Comparison of ENCODE assay signal across 24 cellular contexts in the genomic region with DNA sequence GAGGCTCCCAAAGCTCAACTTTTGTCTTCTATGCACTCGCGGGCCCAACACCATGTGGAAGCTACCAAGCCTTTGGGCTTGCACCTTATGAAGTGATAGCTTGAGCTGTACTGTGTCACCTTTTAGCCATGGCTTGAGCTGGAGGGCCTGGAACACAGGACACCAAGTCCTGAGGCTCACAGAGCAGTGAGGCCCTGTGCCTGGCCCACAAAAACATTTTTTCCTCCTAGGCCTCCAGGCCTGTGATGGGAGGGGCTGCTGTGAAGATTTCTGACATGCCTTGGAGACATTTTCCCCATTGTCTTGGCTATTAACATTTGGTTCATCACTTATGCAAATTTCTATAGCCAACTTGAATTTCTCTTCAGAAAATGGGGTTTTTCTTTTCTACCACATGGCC.
DNase-seq lines count a peak whose midpoint lies in the region; ATAC-seq lines count a peak whose summit lies in the region.
"Had no signal": no experiment of that assay in that cellular context is flagged by ENCODE, and none has a peak within 500 bp of the region (broad histone marks: within the 10 kb centered on the region; RNA-seq: fewer than 3 reads in every experiment).

No MANE protein-coding gene starts in this region.

- H3K23ac ChIP-seq in mesendoderm (ENCODE audit: low read length) = no peak overlapping the region

- ATAC-seq in naive thymus-derived CD4-positive, alpha-beta T cell = no peak
- ATAC-seq in GM19023 (IDR thresholded peaks at IDR 0.05; ENCODE audit: unreplicated experiment) = no peak
- ATAC-seq: GM12878 had no signal

- no peak overlapping the region for H3K9ac ChIP-seq in mesendoderm (ENCODE audit: low read length)
- H3K9ac ChIP-seq: BLaER1 had no signal

- H3K9me3 Mint-ChIP-seq in naive thymus-derived CD4-positive, alpha-beta T cell = peaks cover 0 to 33% (median 12%) of the 10 kb centered on the region in 11 donors

- no peaks in the 10 kb centered on the region for H3K36me3 Mint-ChIP-seq in naive thymus-derived CD4-positive, alpha-beta T cell
- H3K36me3 Mint-ChIP-seq: CD14-positive monocyte; CD4-positive, alpha-beta memory T cell; CD4-positive, CD25-positive, alpha-beta regulatory T cell; CD8-positive, alpha-beta memory T cell had no signal

- POLR2A ChIA-PET in naive thymus-derived CD4-positive, alpha-beta T cell (lab: Charles Lee) = no interaction called here

- H2BK120ac ChIP-seq in mesendoderm (ENCODE audit: low read depth, low read length) = no peak overlapping the region

- intact Hi-C loops in naive thymus-derived CD4-positive, alpha-beta T cell (cut with micrococcal nuclease) = no loop called here

- H3K4ac ChIP-seq in mesendoderm (ENCODE audit: low read depth, low read length) = no peak overlapping the region

- WGBS in mesendoderm (ENCODE audit: extremely low coverage, insufficient coverage, low lambda C conversion rate) = no CpG with 5 or more reads among the region's 2 CpGs

- CTCF ChIA-PET in naive thymus-derived CD4-positive, alpha-beta T cell (lab: Charles Lee) = no interaction called here

- no peak overlapping the region for H3K4me3 ChIP-seq in mesendoderm (ENCODE audit: low read length)
- H3K4me3 ChIP-seq in naive thymus-derived CD4-positive, alpha-beta T cell (ENCODE audit: low read length) = no peak overlapping the region
- H3K4me3 ChIP-seq: BLaER1, GM12878 had no signal

- H3K4me3 Mint-ChIP-seq in naive thymus-derived CD4-positive, alpha-beta T cell = no peak overlapping the region
- H3K4me3 Mint-ChIP-seq: CD14-positive monocyte; CD4-positive, alpha-beta memory T cell; CD4-positive, CD25-positive, alpha-beta regulatory T cell; CD8-positive, alpha-beta memory T cell had no signal

- no peaks in the 10 kb centered on the region for H3K27me3 Mint-ChIP-seq in naive thymus-derived CD4-positive, alpha-beta T cell
- H3K27me3 Mint-ChIP-seq: CD4-positive, alpha-beta memory T cell; CD4-positive, CD25-positive, alpha-beta regulatory T cell; CD8-positive, alpha-beta memory T cell had no signal

- peak; percentile 28 for DNase-seq in activated CD4-positive, CD25-positive, alpha-beta regulatory T cell treated with anti-CD3 and anti-CD28 coated beads, Interleukin-2, amount 50 U/mL, for 72 hours
- no peak for DNase-seq in activated CD4-positive, CD25-positive, alpha-beta regulatory T cell (lab: John Stamatoyannopoulos, UW)
- DNase-seq in OCI-M1 (lab: John Stamatoyannopoulos, UW) (peak; percentile 25), mesendoderm (peak; percentile 9)
- no peak for DNase-seq in naive thymus-derived CD4-positive, alpha-beta T cell
- DNase-seq: ACHN; BE2C; C1 segment of cervical spinal cord; CD4-positive, alpha-beta memory T cell; CD4-positive, CD25-positive, alpha-beta regulatory T cell; CD8-positive, alpha-beta memory T cell; COR-L47; DMS 273 treated with DMSO at 0.1 percent for 48 hours; DMS153; DMS53; DMS79; DND-41; EL; GDM1 had no signal

- no peaks in the 10 kb centered on the region for H3K4me1 ChIP-seq in mesendoderm (ENCODE audit: control insufficient read depth, low read depth, low read length)
- H3K4me1 ChIP-seq in naive thymus-derived CD4-positive, alpha-beta T cell (ENCODE audit: control insufficient read depth in 2 of 2, insufficient read depth in 2 of 2, low read length in 2 of 2) = no peaks in the 10 kb centered on the region
- H3K4me1 ChIP-seq: BLaER1 had no signal

- H3K4me1 Mint-ChIP-seq in naive thymus-derived CD4-positive, alpha-beta T cell = no peaks in the 10 kb centered on the region
- H3K4me1 Mint-ChIP-seq: CD14-positive monocyte; CD4-positive, alpha-beta memory T cell; CD4-positive, CD25-positive, alpha-beta regulatory T cell; CD8-positive, alpha-beta memory T cell had no signal

- no peak overlapping the region for H3K27ac ChIP-seq in mesendoderm (ENCODE audit: low read depth, low read length)
- H3K27ac ChIP-seq in naive thymus-derived CD4-positive, alpha-beta T cell (ENCODE audit: low read depth, low read length) = no peak overlapping the region
- H3K27ac ChIP-seq: 22Rv1, BLaER1 had no signal

- H4K8ac ChIP-seq in mesendoderm (ENCODE audit: low read depth, low read length) = no peak overlapping the region

- peaks cover 0 to 12% (median 0%) of the 10 kb centered on the region in 3 experiments for H3K9me3 ChIP-seq in naive thymus-derived CD4-positive, alpha-beta T cell (ENCODE audit: control insufficient read depth in 2 of 3, low read length in 3 of 3)
- H3K9me3 ChIP-seq: BE2C had no signal

- no peak overlapping the region for H3K27ac Mint-ChIP-seq in naive thymus-derived CD4-positive, alpha-beta T cell
- H3K27ac Mint-ChIP-seq: CD14-positive monocyte; CD4-positive, alpha-beta memory T cell; CD4-positive, CD25-positive, alpha-beta regulatory T cell; CD8-positive, alpha-beta memory T cell had no signal

- H3K27me3 ChIP-seq in mesendoderm (ENCODE audit: insufficient read depth, low read length, poor library complexity) = no peaks in the 10 kb centered on the region
- H3K27me3 ChIP-seq in naive thymus-derived CD4-positive, alpha-beta T cell (ENCODE audit: control insufficient read depth in 2 of 2, insufficient read depth in 2 of 2, low read length in 2 of 2) = no peaks in the 10 kb centered on the region
- H3K27me3 ChIP-seq: BE2C, BLaER1 had no signal

- H3K79me2 ChIP-seq in mesendoderm (ENCODE audit: control insufficient read depth, insufficient read depth, low read length) = no peaks in the 10 kb centered on the region

- H2BK5ac ChIP-seq in mesendoderm (ENCODE audit: low read length) = no peak overlapping the region

- H3K18ac ChIP-seq in mesendoderm (ENCODE audit: low read length) = no peak overlapping the region

- no peak overlapping the region for H3K4me2 ChIP-seq in mesendoderm (ENCODE audit: low read length)
- H3K4me2 ChIP-seq: BLaER1 had no signal

- H2AK5ac ChIP-seq in mesendoderm (ENCODE audit: low read length) = no peak overlapping the region

- H4K5ac ChIP-seq in mesendoderm (ENCODE audit: low read length) = no peak overlapping the region

- H3K79me1 ChIP-seq in mesendoderm (ENCODE audit: low read length) = no peaks in the 10 kb centered on the region

- no peaks in the 10 kb centered on the region for H3K36me3 ChIP-seq in mesendoderm (ENCODE audit: control insufficient read depth, insufficient read depth, low read length)
- H3K36me3 ChIP-seq in naive thymus-derived CD4-positive, alpha-beta T cell (ENCODE audit: control insufficient read depth in 2 of 3, insufficient read depth in 3 of 3, low read length in 3 of 3) = no peaks in the 10 kb centered on the region
- H3K36me3 ChIP-seq: BE2C, BLaER1 had no signal

- no peak overlapping the region for H2BK15ac ChIP-seq in mesendoderm (replicated peaks; ENCODE audit: low read depth)

- H3K56ac ChIP-seq in mesendoderm (ENCODE audit: low read length) = no peak overlapping the region

Comparison
In these comparisons a context has a peak if more than half of its experiments do, and no peak if none do; other contexts are left out.
1. DNase-seq: peak in activated CD4-positive, CD25-positive, alpha-beta regulatory T cell treated with anti-CD3 and anti-CD28 coated beads, Interleukin-2, amount 50 U/mL, for 72 hours (single experiment), OCI-M1 (single experiment) and mesendoderm (single experiment); none in activated CD4-positive, CD25-positive, alpha-beta regulatory T cell (0 of 4) and naive thymus-derived CD4-positive, alpha-beta T cell (0 of 9).